ENCODE assay signal across 11 cellular contexts in the genomic region with DNA sequence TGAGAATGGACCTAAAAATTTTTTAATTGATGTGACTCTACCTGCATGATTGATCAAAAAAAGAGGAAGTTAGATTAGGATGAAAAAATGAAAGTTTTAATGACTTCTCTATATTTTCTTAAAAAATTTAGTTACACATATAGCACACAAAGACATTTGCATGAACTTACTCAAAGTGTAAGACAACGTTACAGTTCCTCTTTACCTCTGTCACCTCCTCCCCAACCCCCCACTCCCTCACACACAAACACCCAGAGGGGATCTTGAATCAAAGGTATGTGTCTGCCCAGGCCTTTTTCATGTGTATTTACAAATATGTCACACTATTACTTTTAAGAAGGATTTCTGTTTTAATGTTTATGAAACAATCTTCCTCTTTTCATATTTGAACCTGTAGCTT. TPM values are rescaled to one million over a fixed set of nuclear protein-coding genes. Genes with fewer than 3 reads are reported as not detected.
DNase-seq lines count a peak whose midpoint lies in the region; ATAC-seq and TF ChIP-seq lines count a peak whose summit lies in the region.
"Had no signal": no experiment of that assay in that cellular context is flagged by ENCODE, and none has a peak within 500 bp of the region (broad histone marks: within the 10 kb centered on the region; RNA-seq: fewer than 3 reads in every experiment).

No MANE protein-coding gene starts in this region.

- no peak overlapping the region for H3K4me3 ChIP-seq in MM.1S (ENCODE audit: low read length)
- H3K4me3 ChIP-seq: testis had no signal

- no peaks in the 10 kb centered on the region for H3F3A ChIP-seq in MM.1S (ENCODE audit: insufficient read depth, low read length)

- H3K9me2 ChIP-seq in MM.1S (replicated peaks; ENCODE audit: insufficient read depth, low read length): no peaks in the 10 kb centered on the region

- H3K9me3 ChIP-seq in MM.1S (replicated peaks; ENCODE audit: insufficient read depth, low read length): no peaks in the 10 kb centered on the region
- H3K9me3 ChIP-seq: testis had no signal

- H2AFZ ChIP-seq in MM.1S (ENCODE audit: low read length): no peak overlapping the region

- no peak for TF ChIP-seq CTCF in GM10266 (IDR thresholded peaks at IDR 0.05; ENCODE audit: control insufficient read depth, insufficient read depth, low read depth, missing control alignments)
- TF ChIP-seq CTCF in MM.1S (IDR thresholded peaks at IDR 0.05; ENCODE audit: low read length): no peak

- peak; percentile 94 for ATAC-seq in GM19351 (IDR thresholded peaks at IDR 0.05; ENCODE audit: unreplicated experiment)
- ATAC-seq in HG02840 (IDR thresholded peaks at IDR 0.05; ENCODE audit: low FRiP score, unreplicated experiment): peak; percentile 89
- peak; percentile 81 for ATAC-seq in HG03558 (IDR thresholded peaks at IDR 0.05; ENCODE audit: extremely low read depth, unreplicated experiment)
- ATAC-seq: HepG2 had no signal

- H3K36me3 ChIP-seq in MM.1S (replicated peaks; ENCODE audit: insufficient read depth, low read length): no peaks in the 10 kb centered on the region

- H3K9ac ChIP-seq in MM.1S (ENCODE audit: low read length): no peak overlapping the region

- H3K4me1 ChIP-seq in MM.1S (ENCODE audit: low read length): no peaks in the 10 kb centered on the region
- H3K4me1 ChIP-seq: testis had no signal

- no peaks in the 10 kb centered on the region for H4K20me1 ChIP-seq in MM.1S (ENCODE audit: insufficient read depth, low read length)

- peak; percentile 58 for DNase-seq in GM10266 (ENCODE audit: extremely low spot score)
- DNase-seq in kidney glomerular epithelial cell (lab: John Stamatoyannopoulos, UW): no peak
- no peak for DNase-seq in cerebellum (ENCODE audit: low spot score)
- DNase-seq in hepatic stellate cell (ENCODE audit: low spot score): no peak
- DNase-seq in MM.1S: no peak
- DNase-seq: stimulated activated CD4-positive, alpha-beta T cell treated with anti-CD3 and anti-CD28 coated beads, Interleukin-2, amount 100 ng/mL, for 24 hours; testis had no signal

- no peak overlapping the region for H3K4me2 ChIP-seq in MM.1S (ENCODE audit: low read depth, low read length)

- H3K27ac ChIP-seq in MM.1S (ENCODE audit: low read length): no peak overlapping the region
- H3K27ac ChIP-seq: testis had no signal

- no peaks in the 10 kb centered on the region for H3K27me3 ChIP-seq in MM.1S (replicated peaks; ENCODE audit: insufficient read depth, low read length)
- H3K27me3 ChIP-seq: testis had no signal

- no peaks in the 10 kb centered on the region for H3K79me2 ChIP-seq in MM.1S (ENCODE audit: low read length)

RNA-seq across cellular contexts. Expression of gene CDCA7L, which starts 20.6 kb away (rescaled TPM):
- 24.7 TPM for total RNA-seq in cerebellum
